In the genomic region with DNA sequence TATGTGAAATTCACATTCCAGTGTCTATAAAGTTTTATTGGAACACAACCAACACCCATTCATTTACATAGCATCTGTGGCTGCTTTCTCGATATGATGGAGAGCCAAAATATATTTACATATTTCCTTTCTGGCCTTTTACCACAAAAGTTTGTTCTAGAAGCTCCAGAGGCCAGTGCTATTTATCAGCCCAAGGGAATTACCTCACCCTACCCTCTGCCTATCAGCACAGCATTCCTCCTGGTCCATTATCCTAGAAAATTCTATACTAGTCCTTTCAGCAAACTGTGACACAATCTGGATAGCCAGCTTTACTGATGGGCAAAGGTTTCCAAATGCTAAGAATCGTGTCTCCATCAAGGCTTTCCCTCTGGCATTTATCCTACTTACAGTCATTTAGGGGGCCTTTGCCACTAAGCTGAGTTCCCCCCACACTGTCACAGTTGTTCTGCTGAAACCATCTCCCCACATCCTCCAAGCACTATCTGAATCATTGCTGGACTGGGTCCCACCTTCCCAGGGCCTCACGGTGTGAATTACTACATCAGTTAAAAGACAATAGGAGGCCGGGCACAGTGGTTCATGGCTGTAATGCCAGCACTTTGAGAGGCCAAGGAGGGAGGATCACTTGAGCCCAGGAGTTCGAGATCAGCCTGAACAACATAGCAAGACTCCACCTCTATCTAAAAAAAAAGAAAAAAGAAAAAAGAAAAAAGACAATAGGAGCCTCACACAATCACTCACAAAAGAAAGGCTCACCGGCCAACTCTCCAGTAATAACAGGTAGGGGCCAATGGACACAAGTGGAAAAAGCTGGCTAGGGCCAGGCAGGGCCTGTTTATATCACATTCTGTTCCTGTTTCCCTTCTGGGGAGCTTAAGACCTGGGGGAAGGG, we compare ENCODE assay signal across 9 cellular contexts. TPM values are rescaled to one million over a fixed set of nuclear protein-coding genes. Genes with fewer than 3 reads are reported as not detected.
DNase-seq lines count a peak whose midpoint lies in the region; ATAC-seq, FAIRE-seq and TF ChIP-seq lines count a peak whose summit lies in the region.
"Had no signal": no experiment of that assay in that cellular context is flagged by ENCODE, and none has a peak within 500 bp of the region (broad histone marks: within the 10 kb centered on the region; RNA-seq: fewer than 3 reads in every experiment).

No MANE protein-coding gene starts in this region.

- peak; percentile 84 for ATAC-seq in activated CD8-positive, alpha-beta memory T cell treated with anti-CD3 and anti-CD28 coated beads, Interleukin-2, amount 10 ng/mL, durations not matched to agents 7 days and 5 days
- ATAC-seq in HG03135 (IDR thresholded peaks at IDR 0.05; ENCODE audit: unreplicated experiment) (peak; percentile 43), K562 (no peak), HG02588 (IDR thresholded peaks at IDR 0.05; ENCODE audit: unreplicated experiment) (no peak)

- peaks cover 84% of the 10 kb centered on the region for H3K4me1 Mint-ChIP-seq in activated CD8-positive, alpha-beta memory T cell treated with anti-CD3 and anti-CD28 coated beads, Interleukin-2, amount 10 ng/mL, durations not matched to agents 7 days and 5 days

- no peaks in the 10 kb centered on the region for H3K27me3 Mint-ChIP-seq in activated CD8-positive, alpha-beta memory T cell treated with anti-CD3 and anti-CD28 coated beads, Interleukin-2, amount 10 ng/mL, durations not matched to agents 7 days and 5 days

- POLR2A ChIA-PET in K562 (lab: Yijun Ruan, JAX) = interaction anchor here (0.5 to 1.2 kb wide), 6 partner anchors 8 to 68 kb away, joined by 3 to 4 read pairs (median 3); no protein-coding TSS in a partner anchor

- TF ChIP-seq CTCF in K562 (IDR thresholded peaks at IDR 0.05 in 2 of 3, conservative IDR thresholded peaks at IDR 0.05 in 1 of 3; ENCODE audit: insufficient read depth in 2 of 3, low read depth in 1 of 3, low read length in 3 of 3) = no peak

- intact Hi-C loops in K562 (cut with micrococcal nuclease) = no loop called here

- H3K27me3 ChIP-seq in K562 (ENCODE audit: control insufficient read depth in 2 of 2, insufficient read depth in 2 of 2, low read length in 2 of 2) = no peaks in the 10 kb centered on the region; a peak in 1 of 5 replicates
- no peaks in the 10 kb centered on the region for H3K27me3 ChIP-seq in small intestine (ENCODE audit: control insufficient read depth in 2 of 2, insufficient read depth in 2 of 2, low read length in 2 of 2)

- H3K27ac Mint-ChIP-seq in activated CD8-positive, alpha-beta memory T cell treated with anti-CD3 and anti-CD28 coated beads, Interleukin-2, amount 10 ng/mL, durations not matched to agents 7 days and 5 days = peak overlapping the region; percentile 74

- H3K9me3 ChIP-seq in K562 (replicated peaks; ENCODE audit: control insufficient read depth, insufficient read depth, low read depth, low read length) = no peaks in the 10 kb centered on the region
- H3K9me3 ChIP-seq in small intestine (ENCODE audit: control insufficient read depth, low read depth) = no peaks in the 10 kb centered on the region

- peak overlapping the region; percentile 27 for H3K4me3 Mint-ChIP-seq in activated CD8-positive, alpha-beta memory T cell treated with anti-CD3 and anti-CD28 coated beads, Interleukin-2, amount 10 ng/mL, durations not matched to agents 7 days and 5 days

- WGBS in K562 (ENCODE audit: insufficient coverage, low coverage, missing lambda C conversion rate) = 15% methylated on average over 2 of the region's 6 CpGs
- 70 to 75% (median 74%) methylated on average over 6 of the region's 6 CpGs for WGBS in small intestine, 3 donors

- peaks cover 49% of the 10 kb centered on the region for H3K36me3 Mint-ChIP-seq in activated CD8-positive, alpha-beta memory T cell treated with anti-CD3 and anti-CD28 coated beads, Interleukin-2, amount 10 ng/mL, durations not matched to agents 7 days and 5 days

- H3K4me1 ChIP-seq in K562 (replicated peaks in 1 of 2; ENCODE audit: control insufficient read depth in 2 of 2, insufficient read depth in 2 of 2, low read length in 2 of 2) (peaks cover 18 to 22% of the 10 kb centered on the region in 2 experiments), small intestine (ENCODE audit: control insufficient read depth in 2 of 2, insufficient read depth in 1 of 2, low read depth in 1 of 2, low read length in 1 of 2) (peaks cover 0 to 6% of the 10 kb centered on the region in 2 donors)

- no peak for TF ChIP-seq EP300 in K562 (IDR thresholded peaks at IDR 0.05; ENCODE audit: low read length)

- BruUV-seq in K562 (replicated peaks; lab: Mats Ljungman, UMichigan) = no TSS peak

- H2AFZ ChIP-seq in K562 (ENCODE audit: low read depth, low read length) = no peak overlapping the region

- in situ Hi-C loops in K562 (cut with MboI) = no loop called here

- no peak for FAIRE-seq in K562 (lab: Jason Lieb, UNC)
- no peak for FAIRE-seq in small intestine (lab: Jason Lieb, UNC)

- no peaks in the 10 kb centered on the region; the same call in 1 of the 2 replicates for H4K20me1 ChIP-seq in K562 (replicated peaks; ENCODE audit: control insufficient read depth, insufficient read depth, low read length)

- no peaks in the 10 kb centered on the region for H3K9me1 ChIP-seq in K562 (ENCODE audit: control insufficient read depth, insufficient read depth, low read length)

- H3K4me3 ChIP-seq in K562 = no peak overlapping the region
- no peak overlapping the region for H3K4me3 ChIP-seq in small intestine (ENCODE audit: low read depth in 1 of 2, low read length in 2 of 2)

- peak; percentile 75 for DNase-seq in activated CD8-positive, alpha-beta memory T cell treated with anti-CD3 and anti-CD28 coated beads, Interleukin-2, amount 10 ng/mL, durations not matched to agents 7 days and 5 days
- DNase-seq in activated CD8-positive, alpha-beta memory T cell treated with anti-CD3 and anti-CD28 coated beads for 24 hours = no peak
- DNase-seq in K562 (ENCODE audit: extremely low read depth in 1 of 4, low spot score in 3 of 4) = no peak
- DNase-seq in stimulated activated CD8-positive, alpha-beta memory T cell treated with anti-CD3 and anti-CD28 coated beads, Interleukin-4, amount 100 ng/mL, for 48 hours = peak; percentile 58
- DNase-seq in DMS 273 treated with DMSO at 0.1 percent for 48 hours (lab: John Stamatoyannopoulos, UW) = no peak
- no peak for DNase-seq in small intestine
- DNase-seq: NCI-H69 had no signal

- no peak overlapping the region for H3K9ac ChIP-seq in K562 (ENCODE audit: insufficient read depth in 1 of 2, low read depth in 2 of 2, low read length in 2 of 2)

- H3K27ac ChIP-seq in K562 (ENCODE audit: extremely low read depth, low read depth, low read length) (no peak overlapping the region), small intestine (ENCODE audit: low read depth in 1 of 2, low read length in 1 of 2) (peak overlapping the region in 1 of 2 donors; percentile 42)

- H3K79me2 ChIP-seq in K562 (ENCODE audit: control insufficient read depth, insufficient read depth, low read length) = no peaks in the 10 kb centered on the region

- TF ChIP-seq POLR2A in K562 (conservative IDR thresholded peaks at IDR 0.05) = no peak

- CTCF ChIA-PET in activated CD8-positive, alpha-beta memory T cell treated with anti-CD3 and anti-CD28 coated beads, Interleukin-2, amount 10 ng/mL, durations not matched to agents 7 days and 5 days (lab: Charles Lee) = interaction anchor here (0.6 to 2.0 kb wide), 10 partner anchors 9 to 62 kb away, joined by 3 to 12 read pairs (median 4); no protein-coding TSS in a partner anchor
- CTCF ChIA-PET in K562 (lab: Yijun Ruan, JAX; ENCODE audit: low intra/inter-chr PET ratio) = no interaction called here

- H3K36me3 ChIP-seq in K562 (ENCODE audit: control insufficient read depth, insufficient read depth, low read length) = no peaks in the 10 kb centered on the region
- peaks cover 0 to 2% of the 10 kb centered on the region in 2 donors for H3K36me3 ChIP-seq in small intestine (ENCODE audit: control insufficient read depth in 2 of 2, insufficient read depth in 2 of 2, low read length in 2 of 2)

- H3K9me3 Mint-ChIP-seq in activated CD8-positive, alpha-beta memory T cell treated with anti-CD3 and anti-CD28 coated beads, Interleukin-2, amount 10 ng/mL, durations not matched to agents 7 days and 5 days (ENCODE audit: low read depth) = no peaks in the 10 kb centered on the region

- no peak overlapping the region for H3K4me2 ChIP-seq in K562 (ENCODE audit: insufficient read depth, low read length)

- no peak for TF ChIP-seq RAD21 in K562 (CRISPR knock-in tag; conservative IDR thresholded peaks at IDR 0.05 in 1 of 2, IDR thresholded peaks at IDR 0.05 in 1 of 2)

RNA-seq across cellular contexts. Expression of a gene that starts 12.1 kb away (rescaled TPM):
- 10 to 100 TPM; 65.8 to 81.6 TPM for total RNA-seq in activated CD8-positive, alpha-beta memory T cell treated with anti-CD3 and anti-CD28 coated beads, Interleukin-2, amount 10 ng/mL, durations not matched to agents 7 days and 5 days
- 2.1 and 2.6 TPM in 2 replicates for total RNA-seq in K562 (2011; cell fraction: chromatin; rRNA removed; ENCODE audit: low replicate concordance)
- total RNA-seq in K562 (2011; cell fraction: nucleolus; rRNA removed) = 1.2 and 1.3 TPM in 2 replicates
- 1.8 and 2.3 TPM in 2 replicates for total RNA-seq in K562 (2011; cell fraction: nucleoplasm; rRNA removed)
- 0.94 and 2.7 TPM in 2 replicates for total RNA-seq in K562 (2014; rRNA removed)
- total RNA-seq in K562 (2014; rRNA removed; fragmentation: Illumina TruSeq; extraction: Trizol) = 0.55 and 0.67 TPM in 2 replicates
- 0.47 and 0.79 TPM in 2 replicates for total RNA-seq in K562 (2015; rRNA removed; fragmentation: Illumina TruSeq; extraction: Trizol)
- 2.2 and 3.1 TPM in 2 replicates for total RNA-seq in K562 (2021)
- 0.15 and 0.95 TPM in 2 replicates for polyA plus RNA-seq in K562 (2011; rRNA removed)
- polyA plus RNA-seq in K562 (2011; cell fraction: cytosol; rRNA removed) = 0.10 and 0.47 TPM in 2 replicates
- polyA plus RNA-seq in K562 (2011; cell fraction: nucleus; rRNA removed) = 0.40 and 1.4 TPM in 2 replicates
- 1.1 and 2.8 TPM in 2 replicates for polyA plus RNA-seq in K562 (2012)
- 0.61 and 0.71 TPM in 2 replicates for polyA plus RNA-seq in K562 (2014; fragmentation: Illumina TruSeq; extraction: Trizol)
- polyA plus RNA-seq in K562 (2014; fragmentation: Nextera tagmentation; extraction: Ambion mirVana) = under 1 TPM; 0.04 to 0.08 TPM
- 1.7 and 1.8 TPM in 2 replicates for polyA plus RNA-seq in K562 (2014; rRNA removed)
- 0.14 and 1.0 TPM in 2 replicates for polyA minus RNA-seq in K562 (2011; rRNA and poly(A)+ RNA removed)
- 0.82 TPM in 1 of 2 replicates, not detected in the other for polyA minus RNA-seq in K562 (2011; cell fraction: cytosol; rRNA and poly(A)+ RNA removed)
- 0.13 and 2.0 TPM in 2 replicates for polyA minus RNA-seq in K562 (2011; cell fraction: nucleus; rRNA and poly(A)+ RNA removed)
- polyA plus RNA-seq in small intestine = 1 to 10 TPM in 2 of 3 donors, under 1 TPM in 1; 0.81 to 5.0 (median 1.8) TPM

RNA-seq across cellular contexts. Expression of a gene that starts 30.5 kb away (rescaled TPM):
- total RNA-seq in activated CD8-positive, alpha-beta memory T cell treated with anti-CD3 and anti-CD28 coated beads, Interleukin-2, amount 10 ng/mL, durations not matched to agents 7 days and 5 days = 10 to 100 TPM; 36.4 to 48.5 TPM
- 11.5 and 14.3 TPM in 2 replicates for total RNA-seq in K562 (2011; cell fraction: chromatin; rRNA removed; ENCODE audit: low replicate concordance)
- total RNA-seq in K562 (2011; cell fraction: nucleolus; rRNA removed) = 8.3 and 11.6 TPM in 2 replicates
- 19.2 and 24.9 TPM in 2 replicates for total RNA-seq in K562 (2011; cell fraction: nucleoplasm; rRNA removed)
- 78.4 and 97.8 TPM in 2 replicates for total RNA-seq in K562 (2014; rRNA removed)
- 85.5 and 97.4 TPM in 2 replicates for total RNA-seq in K562 (2014; rRNA removed; fragmentation: Illumina TruSeq; extraction: Trizol)
- 56.4 and 57.9 TPM in 2 replicates for total RNA-seq in K562 (2015; rRNA removed; fragmentation: Illumina TruSeq; extraction: Trizol)
- total RNA-seq in K562 (2021) = 66.8 and 68.0 TPM in 2 replicates
- polyA plus RNA-seq in K562 (2011; rRNA removed) = 63.8 and 85.2 TPM in 2 replicates
- polyA plus RNA-seq in K562 (2011; cell fraction: cytosol; rRNA removed) = 31.1 and 72.2 TPM in 2 replicates
- polyA plus RNA-seq in K562 (2011; cell fraction: nucleus; rRNA removed) = 9.8 and 21.8 TPM in 2 replicates
- 53.4 and 78.6 TPM in 2 replicates for polyA plus RNA-seq in K562 (2012)
- 92.8 and 96.8 TPM in 2 replicates for polyA plus RNA-seq in K562 (2014; fragmentation: Illumina TruSeq; extraction: Trizol)
- 10 to 100 TPM; 16.7 to 20.0 TPM for polyA plus RNA-seq in K562 (2014; fragmentation: Nextera tagmentation; extraction: Ambion mirVana)
- 66.4 and 73.9 TPM in 2 replicates for polyA plus RNA-seq in K562 (2014; rRNA removed)
- 32.8 and 34.4 TPM in 2 replicates for polyA minus RNA-seq in K562 (2011; rRNA and poly(A)+ RNA removed)
- 17.5 and 24.9 TPM in 2 replicates for polyA minus RNA-seq in K562 (2011; cell fraction: cytosol; rRNA and poly(A)+ RNA removed)
- 5.8 and 14.6 TPM in 2 replicates for polyA minus RNA-seq in K562 (2011; cell fraction: nucleus; rRNA and poly(A)+ RNA removed)
- 10 to 100 TPM; 53.5 to 80.5 (median 54.0) TPM for polyA plus RNA-seq in small intestine

Comparison
In these comparisons a context has a peak if more than half of its experiments do, and no peak if none do; other contexts are left out.
1. DNase-seq: peak in activated CD8-positive, alpha-beta memory T cell treated with anti-CD3 and anti-CD28 coated beads, Interleukin-2, amount 10 ng/mL, durations not matched to agents 7 days and 5 days (single experiment) and stimulated activated CD8-positive, alpha-beta memory T cell treated with anti-CD3 and anti-CD28 coated beads, Interleukin-4, amount 100 ng/mL, for 48 hours (single experiment); none in activated CD8-positive, alpha-beta memory T cell treated with anti-CD3 and anti-CD28 coated beads for 24 hours (single experiment), K562 (0 of 4), DMS 273 treated with DMSO at 0.1 percent for 48 hours (single experiment) and small intestine (single experiment).
2. ATAC-seq: peak in activated CD8-positive, alpha-beta memory T cell treated with anti-CD3 and anti-CD28 coated beads, Interleukin-2, amount 10 ng/mL, durations not matched to agents 7 days and 5 days (single experiment) and HG03135 (single experiment); none in K562 (single experiment) and HG02588 (single experiment).
3. RNA of a gene that starts 12.1 kb away (total RNA-seq): 65.8 to 81.6 TPM in activated CD8-positive, alpha-beta memory T cell treated with anti-CD3 and anti-CD28 coated beads, Interleukin-2, amount 10 ng/mL, durations not matched to agents 7 days and 5 days; 0.47 to 3.1 TPM in K562; every median in the first group is over 10 times any median in the second.